Comparison of ENCODE assay signal across 20 cellular contexts in the genomic region with DNA sequence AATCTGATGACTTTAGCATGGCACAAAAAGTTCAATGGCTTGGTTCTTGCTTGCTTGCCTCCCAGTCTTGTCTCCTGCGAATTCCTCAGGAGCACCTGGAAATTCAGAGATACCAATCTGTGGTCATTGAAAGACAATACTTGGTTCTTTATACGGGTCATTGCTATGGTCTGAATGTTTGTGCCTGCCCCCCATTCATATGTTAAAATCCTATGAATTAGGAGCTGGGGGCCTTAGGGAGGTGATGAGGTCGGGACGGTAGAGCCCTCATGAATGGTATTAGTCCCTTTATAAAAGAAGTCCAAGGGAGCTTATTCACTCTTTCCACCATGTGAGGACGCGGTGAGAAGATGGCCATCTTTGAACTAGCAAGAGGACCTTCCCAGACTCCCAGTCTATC.
"Had no signal": no experiment of that assay in that cellular context is flagged by ENCODE, and none has a peak within 500 bp of the region (broad histone marks: within the 10 kb centered on the region; RNA-seq: fewer than 3 reads in every experiment).

No MANE protein-coding gene starts in this region.

- H3K27me3 ChIP-seq: esophagus muscularis mucosa, gastroesophageal sphincter, heart left ventricle, hepatocyte, left lung had no signal

- H3K4me1 Mint-ChIP-seq: mesothelial cell of epicardium; naive B cell; naive thymus-derived CD8-positive, alpha-beta T cell had no signal

- H3K4me1 ChIP-seq: esophagus muscularis mucosa, foreskin keratinocyte, gastroesophageal sphincter, heart left ventricle, left lung, lower lobe of right lung had no signal

- H3K9me3 ChIP-seq: esophagus muscularis mucosa, gastroesophageal sphincter, heart left ventricle, left lung, lower lobe of right lung, mucosa of descending colon had no signal

- H3K4me2 ChIP-seq: hepatocyte had no signal

- H3K36me3 ChIP-seq: esophagus muscularis mucosa, gastroesophageal sphincter, heart left ventricle, left lung, lower lobe of right lung had no signal

- DNase-seq: dermis blood vessel endothelial cell; dorsolateral prefrontal cortex; effector CD4-positive, alpha-beta T cell; effector memory CD4-positive, alpha-beta T cell; foreskin keratinocyte; heart left ventricle; hypothalamus; left cardiac atrium; left lung; left ventricle myocardium superior; lower lobe of right lung; mesenchymal stem cell; mucosa of descending colon; naive B cell; naive thymus-derived CD8-positive, alpha-beta T cell had no signal

- ATAC-seq: foreskin keratinocyte; gastroesophageal sphincter; heart left ventricle; left cardiac atrium; left lung; left ventricle myocardium superior; lower lobe of right lung; mucosa of descending colon; naive thymus-derived CD8-positive, alpha-beta T cell had no signal

- H3K4me3 ChIP-seq: coronary artery, dorsolateral prefrontal cortex, esophagus muscularis mucosa, gastroesophageal sphincter, heart left ventricle, hepatocyte, left lung, lower lobe of right lung, mucosa of descending colon had no signal

- H3K4me3 Mint-ChIP-seq: mesothelial cell of epicardium; naive B cell; naive thymus-derived CD8-positive, alpha-beta T cell had no signal

- H3K27ac ChIP-seq: coronary artery, dorsolateral prefrontal cortex, esophagus muscularis mucosa, foreskin keratinocyte, gastroesophageal sphincter, heart left ventricle, hepatocyte, left lung, lower lobe of right lung had no signal

- H2AFZ ChIP-seq: hepatocyte had no signal

- H3K27ac Mint-ChIP-seq: mesothelial cell of epicardium; naive B cell; naive thymus-derived CD8-positive, alpha-beta T cell had no signal

- H3K79me2 ChIP-seq: hepatocyte had no signal

- H3K36me3 Mint-ChIP-seq: mesothelial cell of epicardium; naive B cell; naive thymus-derived CD8-positive, alpha-beta T cell had no signal
